12 cellular contexts compared by ENCODE assay signal in the genomic region with DNA sequence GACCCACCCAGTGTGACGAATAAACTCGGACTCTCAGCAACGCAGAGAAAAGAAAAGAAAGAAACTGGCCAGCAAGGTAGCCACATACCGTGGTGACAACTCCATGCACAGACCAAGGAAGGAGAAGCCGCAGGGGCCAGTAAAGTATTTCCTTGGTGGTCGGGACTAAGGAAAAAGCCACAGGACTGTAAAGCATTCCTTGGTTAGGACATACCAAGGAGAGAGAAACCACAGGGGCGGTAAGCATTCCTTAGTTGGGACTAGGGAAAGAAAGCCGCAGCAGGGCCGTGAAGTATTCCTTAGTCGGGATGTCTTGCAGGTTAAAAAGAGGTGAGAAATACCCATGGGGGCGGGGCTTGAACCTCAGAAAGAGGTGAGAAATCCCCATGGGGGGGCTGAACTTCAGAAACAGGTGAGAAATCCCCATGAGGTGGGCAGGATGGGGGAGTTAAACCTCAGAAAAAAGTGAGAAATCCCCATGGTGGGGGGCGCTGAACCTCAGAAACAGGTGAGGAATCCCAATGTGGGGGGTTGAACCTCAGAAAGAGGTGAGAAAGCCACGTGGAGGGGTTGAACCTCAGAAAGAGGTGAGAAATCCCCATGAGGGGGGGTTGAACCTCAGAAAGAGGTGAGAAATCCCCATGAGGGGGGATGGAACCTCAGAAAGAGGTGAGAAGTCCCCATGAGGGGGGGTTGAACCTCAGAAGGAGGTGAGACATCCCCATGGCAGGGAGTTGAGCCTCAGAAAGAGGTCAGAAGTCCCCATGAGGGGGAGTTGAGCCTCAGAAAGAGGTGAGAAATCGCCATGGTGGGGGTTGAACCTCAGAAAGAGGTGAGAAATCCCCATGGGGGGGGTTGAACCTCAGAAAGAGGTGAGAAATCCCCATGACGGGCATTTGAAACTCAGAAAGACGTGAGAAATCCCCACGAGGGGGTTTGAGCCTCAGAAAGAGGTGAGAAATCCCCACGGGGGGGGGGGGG. TPM values are rescaled to one million over a fixed set of nuclear protein-coding genes. Genes with fewer than 3 reads are reported as not detected.
DNase-seq lines count a peak whose midpoint lies in the region; ATAC-seq, FAIRE-seq and TF ChIP-seq lines count a peak whose summit lies in the region.
"Had no signal": no experiment of that assay in that cellular context is flagged by ENCODE, and none has a peak within 500 bp of the region (broad histone marks: within the 10 kb centered on the region; RNA-seq: fewer than 3 reads in every experiment).

No MANE protein-coding gene starts in this region.

- no peak for TF ChIP-seq CTCF in GM10266 (IDR thresholded peaks at IDR 0.05; ENCODE audit: control insufficient read depth, insufficient read depth, low read depth, missing control alignments)
- no peak for TF ChIP-seq CTCF in HepG2 (CRISPR knock-in tag; IDR thresholded peaks at IDR 0.05)

- no peak overlapping the region for H3K9ac ChIP-seq in HepG2 (ENCODE audit: insufficient read depth, low read depth, low read length)

- no peak overlapping the region for H3K4me2 ChIP-seq in HepG2 (ENCODE audit: low read depth, low read length)

- CTCF ChIA-PET in activated CD8-positive, alpha-beta memory T cell treated with anti-CD3 and anti-CD28 coated beads, Interleukin-2, amount 10 ng/mL, durations not matched to agents 7 days and 5 days (lab: Charles Lee) = no interaction called here
- CTCF ChIA-PET in HepG2 (lab: Yijun Ruan, JAX; ENCODE audit: low intra/inter-chr PET ratio, low total read pairs) = no interaction called here

- no peak for ATAC-seq in activated CD8-positive, alpha-beta memory T cell treated with anti-CD3 and anti-CD28 coated beads, Interleukin-2, amount 10 ng/mL, durations not matched to agents 7 days and 5 days
- ATAC-seq in stimulated activated naive CD8-positive, alpha-beta T cell treated with anti-CD3 and anti-CD28 coated beads, Interleukin-15, amount 100 ng/mL, for 72 hours = peak; percentile 75
- no peak for ATAC-seq in HepG2

- H2AFZ ChIP-seq in HepG2 (ENCODE audit: low read length) = no peak overlapping the region

- H3K9me3 Mint-ChIP-seq in activated CD8-positive, alpha-beta memory T cell treated with anti-CD3 and anti-CD28 coated beads, Interleukin-2, amount 10 ng/mL, durations not matched to agents 7 days and 5 days (ENCODE audit: low read depth) = no peaks in the 10 kb centered on the region
- H3K9me3 Mint-ChIP-seq in stimulated activated naive CD8-positive, alpha-beta T cell treated with anti-CD3 and anti-CD28 coated beads, Interleukin-15, amount 100 ng/mL, for 72 hours = peaks cover 16 to 18% of the 10 kb centered on the region in 2 donors
- H3K9me3 Mint-ChIP-seq: HFFc6 had no signal

- POLR2A ChIA-PET in HepG2 (lab: Yijun Ruan, JAX) = no interaction called here

- no peak for TF ChIP-seq EP300 in HepG2 (IDR thresholded peaks at IDR 0.05; ENCODE audit: low read depth in 2 of 2, low read length in 2 of 2)
- no peak for TF ChIP-seq EP300 in HepG2 (CRISPR knock-in tag; IDR thresholded peaks at IDR 0.05; ENCODE audit: borderline replicate concordance)

- H3K9me3 ChIP-seq in HepG2 (ENCODE audit: low read length) = no peaks in the 10 kb centered on the region
- H3K9me3 ChIP-seq: Peyer's patch had no signal

- H3K4me1 ChIP-seq in HepG2 (ENCODE audit: insufficient read depth, low read length) = no peaks in the 10 kb centered on the region
- H3K4me1 ChIP-seq: Peyer's patch had no signal

- H3K79me2 ChIP-seq in HepG2 (ENCODE audit: insufficient read depth, low read length) = no peaks in the 10 kb centered on the region

- peak; percentile 61 for DNase-seq in activated CD8-positive, alpha-beta memory T cell treated with anti-CD3 and anti-CD28 coated beads for 24 hours
- no peak for DNase-seq in activated CD8-positive, alpha-beta memory T cell treated with anti-CD3 and anti-CD28 coated beads, Interleukin-2, amount 10 ng/mL, durations not matched to agents 7 days and 5 days
- DNase-seq in activated T-cell treated with anti-CD3 and anti-CD28 coated beads, Interleukin-2, amount 50 U/mL, for 48 hours = peak; percentile 26 to 32
- DNase-seq in iPS-NIHi11 (ENCODE audit: low spot score) = peak; percentile 15
- peak; percentile 8 to 57 for DNase-seq in stimulated activated naive CD8-positive, alpha-beta T cell treated with anti-CD3 and anti-CD28 coated beads, Interleukin-15, amount 100 ng/mL, for 72 hours
- DNase-seq in GM10266 (ENCODE audit: extremely low spot score) = no peak
- DNase-seq in caudate nucleus (lab: John Stamatoyannopoulos, UW) = no peak
- DNase-seq in HepG2 (ENCODE audit: low spot score) = no peak
- DNase-seq: HFFc6, MM.1S, Peyer's patch had no signal

- H3K4me1 Mint-ChIP-seq in activated CD8-positive, alpha-beta memory T cell treated with anti-CD3 and anti-CD28 coated beads, Interleukin-2, amount 10 ng/mL, durations not matched to agents 7 days and 5 days = peaks cover 17% of the 10 kb centered on the region
- peaks cover 37% of the 10 kb centered on the region for H3K4me1 Mint-ChIP-seq in stimulated activated naive CD8-positive, alpha-beta T cell treated with anti-CD3 and anti-CD28 coated beads, Interleukin-15, amount 100 ng/mL, for 72 hours
- H3K4me1 Mint-ChIP-seq: neural crest cell had no signal

- H3K36me3 Mint-ChIP-seq in activated CD8-positive, alpha-beta memory T cell treated with anti-CD3 and anti-CD28 coated beads, Interleukin-2, amount 10 ng/mL, durations not matched to agents 7 days and 5 days = peaks cover 3% of the 10 kb centered on the region

- no TSS peak for BruUV-seq in HepG2 (replicated peaks; lab: Mats Ljungman, UMichigan)

- intact Hi-C loops in HepG2 (cut with micrococcal nuclease; ENCODE audit: unreplicated experiment) = no loop called here

- TF ChIP-seq RAD21 in HepG2 (CRISPR knock-in tag; IDR thresholded peaks at IDR 0.05) = no peak

- H3K36me3 ChIP-seq in HepG2 (replicated peaks in 1 of 2; ENCODE audit: control insufficient read depth in 1 of 2, insufficient read depth in 2 of 2, low read length in 2 of 2) = no peaks in the 10 kb centered on the region
- H3K36me3 ChIP-seq: Peyer's patch had no signal

- no peak for TF ChIP-seq POLR2A in HepG2 (IDR thresholded peaks at IDR 0.05; ENCODE audit: insufficient read depth in 1 of 2, low read depth in 2 of 2, low read length in 2 of 2)

- no peak overlapping the region for H3K27ac Mint-ChIP-seq in activated CD8-positive, alpha-beta memory T cell treated with anti-CD3 and anti-CD28 coated beads, Interleukin-2, amount 10 ng/mL, durations not matched to agents 7 days and 5 days
- H3K27ac Mint-ChIP-seq in stimulated activated naive CD8-positive, alpha-beta T cell treated with anti-CD3 and anti-CD28 coated beads, Interleukin-15, amount 100 ng/mL, for 72 hours = peak overlapping the region; percentile 31 to 52
- H3K27ac Mint-ChIP-seq: HFFc6 had no signal

- H3K27ac ChIP-seq in caudate nucleus (ENCODE audit: low read depth, low read length) (no peak overlapping the region), HepG2 (ENCODE audit: extremely low read length, insufficient read depth, low read length) (no peak overlapping the region)
- H3K27ac ChIP-seq: Peyer's patch had no signal

- in situ Hi-C loops in HepG2 (cut with HindIII; ENCODE audit: extremely low pct_ligation_motif_present, low pct_unique_long_range_greater_than_20kb) = loop anchor here (25.0 kb wide), 1 partner anchor 654 kb away; no protein-coding TSS in a partner anchor

- no peak overlapping the region for H3K4me3 Mint-ChIP-seq in activated CD8-positive, alpha-beta memory T cell treated with anti-CD3 and anti-CD28 coated beads, Interleukin-2, amount 10 ng/mL, durations not matched to agents 7 days and 5 days
- no peak overlapping the region for H3K4me3 Mint-ChIP-seq in stimulated activated naive CD8-positive, alpha-beta T cell treated with anti-CD3 and anti-CD28 coated beads, Interleukin-15, amount 100 ng/mL, for 72 hours
- H3K4me3 Mint-ChIP-seq: HFFc6, neural crest cell had no signal

- no peaks in the 10 kb centered on the region for H3K27me3 Mint-ChIP-seq in activated CD8-positive, alpha-beta memory T cell treated with anti-CD3 and anti-CD28 coated beads, Interleukin-2, amount 10 ng/mL, durations not matched to agents 7 days and 5 days
- peaks cover 14% of the 10 kb centered on the region for H3K27me3 Mint-ChIP-seq in stimulated activated naive CD8-positive, alpha-beta T cell treated with anti-CD3 and anti-CD28 coated beads, Interleukin-15, amount 100 ng/mL, for 72 hours

- WGBS in HepG2 (ENCODE audit: low lambda C conversion rate) = 68% methylated on average over 18 of the region's 18 CpGs

- H3K4me3 ChIP-seq in HepG2 (replicated peaks in 1 of 3; ENCODE audit: insufficient read depth in 1 of 3, low read depth in 2 of 3, low read length in 3 of 3) = no peak overlapping the region
- H3K4me3 ChIP-seq: Peyer's patch had no signal

- FAIRE-seq in HepG2 (lab: Jason Lieb, UNC) = no peak

- no peaks in the 10 kb centered on the region for H3K27me3 ChIP-seq in HepG2 (ENCODE audit: control insufficient read depth in 1 of 2, insufficient read depth in 2 of 2, low read length in 2 of 2)
- H3K27me3 ChIP-seq: Peyer's patch had no signal

- H4K20me1 ChIP-seq in HepG2 (ENCODE audit: insufficient read depth, low read length) = no peaks in the 10 kb centered on the region

RNA-seq across cellular contexts. Expression of a gene that starts 14.0 kb away (rescaled TPM):
- 10 to 100 TPM; 21.3 to 25.0 TPM for total RNA-seq in activated CD8-positive, alpha-beta memory T cell treated with anti-CD3 and anti-CD28 coated beads, Interleukin-2, amount 10 ng/mL, durations not matched to agents 7 days and 5 days
- total RNA-seq in HepG2 (2016; rRNA removed; fragmentation: Illumina TruSeq; extraction: Trizol) = 41.5 and 54.3 TPM in 2 replicates
- 2.4 and 2.7 TPM in 2 replicates for total RNA-seq in HepG2 (2016; cell fraction: cytosol; rRNA removed; fragmentation: Illumina TruSeq; extraction: Trizol; ENCODE audit: low read depth)
- 41.6 and 52.1 TPM in 2 replicates for total RNA-seq in HepG2 (2016; cell fraction: insoluble cytoplasmic fraction; rRNA removed; fragmentation: Illumina TruSeq; extraction: Trizol)
- total RNA-seq in HepG2 (2016; cell fraction: membrane; rRNA removed; fragmentation: Illumina TruSeq; extraction: Trizol) = 9.6 and 12.2 TPM in 2 replicates
- total RNA-seq in HepG2 (2016; cell fraction: nucleus; rRNA removed; fragmentation: Illumina TruSeq; extraction: Trizol) = 48.5 and 49.9 TPM in 2 replicates
- polyA plus RNA-seq in HepG2 (2011; rRNA removed) = 18.6 and 20.9 TPM in 2 replicates
- 7.6 and 12.2 TPM in 2 replicates for polyA plus RNA-seq in HepG2 (2011; cell fraction: cytosol; rRNA removed)
- polyA plus RNA-seq in HepG2 (2011; cell fraction: nucleus; rRNA removed) = 14.6 and 21.5 TPM in 2 replicates
- polyA plus RNA-seq in HepG2 (2012) = 25.9 and 28.3 TPM in 2 replicates
- 1.0 and 1.1 TPM in 2 replicates for polyA plus RNA-seq in HepG2 (2016; cell fraction: cytosol; fragmentation: Illumina TruSeq; extraction: Trizol; ENCODE audit: low read depth)
- polyA plus RNA-seq in HepG2 (2016; cell fraction: insoluble cytoplasmic fraction; fragmentation: Illumina TruSeq; extraction: Trizol; ENCODE audit: low read depth) = 43.9 and 46.4 TPM in 2 replicates
- polyA plus RNA-seq in HepG2 (2016; cell fraction: membrane; fragmentation: Illumina TruSeq; extraction: Trizol; ENCODE audit: low read depth) = 4.6 and 5.2 TPM in 2 replicates
- polyA plus RNA-seq in HepG2 (2016; cell fraction: nucleus; fragmentation: Illumina TruSeq; extraction: Trizol; ENCODE audit: insufficient read depth, low read depth) = 55.3 and 56.6 TPM in 2 replicates
- polyA minus RNA-seq in HepG2 (2011; rRNA and poly(A)+ RNA removed; ENCODE audit: low replicate concordance) = 6.1 and 9.2 TPM in 2 replicates
- polyA minus RNA-seq in HepG2 (2011; cell fraction: cytosol; rRNA and poly(A)+ RNA removed) = 20.1 and 20.2 TPM in 2 replicates
- 48.8 and 51.2 TPM in 2 replicates for polyA minus RNA-seq in HepG2 (2011; cell fraction: nucleus; rRNA and poly(A)+ RNA removed)

RNA-seq across cellular contexts. Expression of a gene that starts 59.0 kb away (rescaled TPM):
- 10 to 100 TPM; 20.5 to 32.9 TPM for total RNA-seq in activated CD8-positive, alpha-beta memory T cell treated with anti-CD3 and anti-CD28 coated beads, Interleukin-2, amount 10 ng/mL, durations not matched to agents 7 days and 5 days
- total RNA-seq in HepG2 (2016; rRNA removed; fragmentation: Illumina TruSeq; extraction: Trizol) = 18.3 and 36.5 TPM in 2 replicates
- total RNA-seq in HepG2 (2016; cell fraction: cytosol; rRNA removed; fragmentation: Illumina TruSeq; extraction: Trizol; ENCODE audit: low read depth) = 8.8 and 10.0 TPM in 2 replicates
- 18.8 and 32.1 TPM in 2 replicates for total RNA-seq in HepG2 (2016; cell fraction: insoluble cytoplasmic fraction; rRNA removed; fragmentation: Illumina TruSeq; extraction: Trizol)
- 46.7 and 53.4 TPM in 2 replicates for total RNA-seq in HepG2 (2016; cell fraction: membrane; rRNA removed; fragmentation: Illumina TruSeq; extraction: Trizol)
- total RNA-seq in HepG2 (2016; cell fraction: nucleus; rRNA removed; fragmentation: Illumina TruSeq; extraction: Trizol) = 37.4 and 40.0 TPM in 2 replicates
- polyA plus RNA-seq in HepG2 (2011; rRNA removed) = 15.9 and 18.6 TPM in 2 replicates
- 8.4 and 14.4 TPM in 2 replicates for polyA plus RNA-seq in HepG2 (2011; cell fraction: cytosol; rRNA removed)
- 7.8 and 9.5 TPM in 2 replicates for polyA plus RNA-seq in HepG2 (2011; cell fraction: nucleus; rRNA removed)
- polyA plus RNA-seq in HepG2 (2012) = 47.6 and 54.1 TPM in 2 replicates
- 28.3 and 29.4 TPM in 2 replicates for polyA plus RNA-seq in HepG2 (2016; cell fraction: cytosol; fragmentation: Illumina TruSeq; extraction: Trizol; ENCODE audit: low read depth)
- 75.5 and 76.3 TPM in 2 replicates for polyA plus RNA-seq in HepG2 (2016; cell fraction: insoluble cytoplasmic fraction; fragmentation: Illumina TruSeq; extraction: Trizol; ENCODE audit: low read depth)
- 80.6 and 86.7 TPM in 2 replicates for polyA plus RNA-seq in HepG2 (2016; cell fraction: membrane; fragmentation: Illumina TruSeq; extraction: Trizol; ENCODE audit: low read depth)
- polyA plus RNA-seq in HepG2 (2016; cell fraction: nucleus; fragmentation: Illumina TruSeq; extraction: Trizol; ENCODE audit: insufficient read depth, low read depth) = 69.7 and 74.9 TPM in 2 replicates
- polyA minus RNA-seq in HepG2 (2011; rRNA and poly(A)+ RNA removed; ENCODE audit: low replicate concordance) = 6.5 and 11.8 TPM in 2 replicates
- 20.8 and 21.8 TPM in 2 replicates for polyA minus RNA-seq in HepG2 (2011; cell fraction: cytosol; rRNA and poly(A)+ RNA removed)
- 31.2 and 37.9 TPM in 2 replicates for polyA minus RNA-seq in HepG2 (2011; cell fraction: nucleus; rRNA and poly(A)+ RNA removed)

Comparison
In these comparisons a context has a peak if more than half of its experiments do, and no peak if none do; other contexts are left out.
1. DNase-seq: peak in activated CD8-positive, alpha-beta memory T cell treated with anti-CD3 and anti-CD28 coated beads for 24 hours (single experiment), activated T-cell treated with anti-CD3 and anti-CD28 coated beads, Interleukin-2, amount 50 U/mL, for 48 hours (2 of 2), iPS-NIHi11 (single experiment) and stimulated activated naive CD8-positive, alpha-beta T cell treated with anti-CD3 and anti-CD28 coated beads, Interleukin-15, amount 100 ng/mL, for 72 hours (2 of 2); none in activated CD8-positive, alpha-beta memory T cell treated with anti-CD3 and anti-CD28 coated beads, Interleukin-2, amount 10 ng/mL, durations not matched to agents 7 days and 5 days (single experiment), GM10266 (single experiment), caudate nucleus (0 of 61) and HepG2 (single experiment).